In genomic region chr10:11023554-11023953, GRCh38 we compare ENCODE assay signal across 23 cellular contexts. TPM values are rescaled to one million over a fixed set of nuclear protein-coding genes. Genes with fewer than 3 reads are reported as not detected.
"Had no signal": no experiment of that assay in that cellular context is flagged by ENCODE, and none has a peak within 500 bp of the region (broad histone marks: within the 10 kb centered on the region; RNA-seq: fewer than 3 reads in every experiment).

No MANE protein-coding gene starts in this region.

- H3K27me3 ChIP-seq: ascending aorta, body of pancreas, MG63 had no signal

- H3K9me3 ChIP-seq: ascending aorta, body of pancreas, MG63 had no signal

- ATAC-seq: body of pancreas, PC-3, T-helper 17 cell had no signal

- DNase-seq: activated B cell treated with CpG ODN at 0.5 μM for 24 hours; activated CD4-positive, alpha-beta memory T cell treated with anti-CD3 and anti-CD28 coated beads for 36 hours; activated CD4-positive, alpha-beta T cell treated with anti-CD3 and anti-CD28 coated beads for 1 hour; activated CD4-positive, alpha-beta T cell treated with anti-CD3 and anti-CD28 coated beads, Interleukin-2, amount 10 ng/mL, durations not matched to agents 24 days and 14 days; activated CD8-positive, alpha-beta memory T cell treated with anti-CD3 and anti-CD28 coated beads for 24 hours; activated gamma-delta T cell treated with Interleukin-2 at 50 U/mL for 16 hours; activated naive CD4-positive, alpha-beta T cell treated with anti-CD3 and anti-CD28 coated beads, Interleukin-2, amount 50 U/mL, for 16 hours; activated naive CD8-positive, alpha-beta T cell treated with anti-CD3 and anti-CD28 coated beads, Interleukin-2, amount 10 ng/mL, durations not matched to agents 7 days and 5 days; activated T-cell treated with anti-CD3 and anti-CD28 coated beads, Interleukin-2, amount 50 U/mL, for 4 hours; body of pancreas; MG63; MV-4-11; NCI-H1092 treated with DMSO at 0.1 percent for 48 hours; NCI-H1417 treated with DMSO at 0.1 percent for 48 hours; NCI-H1694 treated with DMSO at 0.1 percent for 48 hours; NCI-H2081; NCI-H446; NCI-H524; PC-3; SHP77 treated with DMSO at 0.1 percent for 48 hours; T-helper 17 cell; T-helper 9 cell had no signal

- H3K4me3 ChIP-seq: ascending aorta, body of pancreas, MG63 had no signal

- H3K27ac ChIP-seq: ascending aorta, body of pancreas had no signal

- H3K36me3 ChIP-seq: ascending aorta, MG63 had no signal

RNA-seq across cellular contexts. Expression of gene CELF2, which starts 5.9 kb away (rescaled TPM):
- total RNA-seq: PC-3 had no signal
